1 cellular context compared by ENCODE assay signal in the genomic region with DNA sequence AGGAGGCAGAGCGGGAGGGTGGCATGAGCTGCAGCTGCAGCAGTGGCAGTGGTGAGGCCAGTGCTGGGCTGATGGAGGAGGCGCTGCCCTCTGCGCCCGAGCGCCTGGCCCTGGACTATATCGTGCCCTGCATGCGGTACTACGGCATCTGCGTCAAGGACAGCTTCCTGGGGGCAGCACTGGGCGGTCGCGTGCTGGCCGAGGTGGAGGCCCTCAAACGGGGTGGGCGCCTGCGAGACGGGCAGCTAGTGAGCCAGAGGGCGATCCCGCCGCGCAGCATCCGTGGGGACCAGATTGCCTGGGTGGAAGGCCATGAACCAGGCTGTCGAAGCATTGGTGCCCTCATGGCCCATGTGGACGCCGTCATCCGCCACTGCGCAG.
TF ChIP-seq lines count a peak whose summit lies in the region.

No MANE protein-coding gene starts in this region.

TF ChIP-seq in GM23338, 12 proteins besides CTCF, POLR2A, EP300 and RAD21 (continued from another document):
- TF ChIP-seq, protein P1, sequence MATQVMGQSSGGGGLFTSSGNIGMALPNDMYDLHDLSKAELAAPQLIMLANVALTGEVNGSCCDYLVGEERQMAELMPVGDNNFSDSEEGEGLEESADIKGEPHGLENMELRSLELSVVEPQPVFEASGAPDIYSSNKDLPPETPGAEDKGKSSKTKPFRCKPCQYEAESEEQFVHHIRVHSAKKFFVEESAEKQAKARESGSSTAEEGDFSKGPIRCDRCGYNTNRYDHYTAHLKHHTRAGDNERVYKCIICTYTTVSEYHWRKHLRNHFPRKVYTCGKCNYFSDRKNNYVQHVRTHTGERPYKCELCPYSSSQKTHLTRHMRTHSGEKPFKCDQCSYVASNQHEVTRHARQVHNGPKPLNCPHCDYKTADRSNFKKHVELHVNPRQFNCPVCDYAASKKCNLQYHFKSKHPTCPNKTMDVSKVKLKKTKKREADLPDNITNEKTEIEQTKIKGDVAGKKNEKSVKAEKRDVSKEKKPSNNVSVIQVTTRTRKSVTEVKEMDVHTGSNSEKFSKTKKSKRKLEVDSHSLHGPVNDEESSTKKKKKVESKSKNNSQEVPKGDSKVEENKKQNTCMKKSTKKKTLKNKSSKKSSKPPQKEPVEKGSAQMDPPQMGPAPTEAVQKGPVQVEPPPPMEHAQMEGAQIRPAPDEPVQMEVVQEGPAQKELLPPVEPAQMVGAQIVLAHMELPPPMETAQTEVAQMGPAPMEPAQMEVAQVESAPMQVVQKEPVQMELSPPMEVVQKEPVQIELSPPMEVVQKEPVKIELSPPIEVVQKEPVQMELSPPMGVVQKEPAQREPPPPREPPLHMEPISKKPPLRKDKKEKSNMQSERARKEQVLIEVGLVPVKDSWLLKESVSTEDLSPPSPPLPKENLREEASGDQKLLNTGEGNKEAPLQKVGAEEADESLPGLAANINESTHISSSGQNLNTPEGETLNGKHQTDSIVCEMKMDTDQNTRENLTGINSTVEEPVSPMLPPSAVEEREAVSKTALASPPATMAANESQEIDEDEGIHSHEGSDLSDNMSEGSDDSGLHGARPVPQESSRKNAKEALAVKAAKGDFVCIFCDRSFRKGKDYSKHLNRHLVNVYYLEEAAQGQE (IDR thresholded peaks at IDR 0.05; ENCODE audit: unreplicated experiment) = no peak
- TF ChIP-seq CREB1 (CRISPR knock-in tag; IDR thresholded peaks at IDR 0.05; ENCODE audit: low read depth) (no peak), EZH2 (IDR thresholded peaks at IDR 0.05; ENCODE audit: low read depth, unreplicated experiment) (no peak), JUNB (IDR thresholded peaks at IDR 0.05; ENCODE audit: unreplicated experiment) (no peak), ZNF331 (CRISPR knock-in tag; IDR thresholded peaks at IDR 0.05; ENCODE audit: low read depth) (no peak), POLR2AphosphoS5 (IDR thresholded peaks at IDR 0.05; ENCODE audit: low read depth) (no peak), EZH2phosphoT487 (IDR thresholded peaks at IDR 0.05; ENCODE audit: unreplicated experiment) (no peak), STAT1 (IDR thresholded peaks at IDR 0.05; ENCODE audit: unreplicated experiment) (no peak), NANOG (IDR thresholded peaks at IDR 0.05; ENCODE audit: borderline replicate concordance) (no peak)
- TF ChIP-seq, protein P2, sequence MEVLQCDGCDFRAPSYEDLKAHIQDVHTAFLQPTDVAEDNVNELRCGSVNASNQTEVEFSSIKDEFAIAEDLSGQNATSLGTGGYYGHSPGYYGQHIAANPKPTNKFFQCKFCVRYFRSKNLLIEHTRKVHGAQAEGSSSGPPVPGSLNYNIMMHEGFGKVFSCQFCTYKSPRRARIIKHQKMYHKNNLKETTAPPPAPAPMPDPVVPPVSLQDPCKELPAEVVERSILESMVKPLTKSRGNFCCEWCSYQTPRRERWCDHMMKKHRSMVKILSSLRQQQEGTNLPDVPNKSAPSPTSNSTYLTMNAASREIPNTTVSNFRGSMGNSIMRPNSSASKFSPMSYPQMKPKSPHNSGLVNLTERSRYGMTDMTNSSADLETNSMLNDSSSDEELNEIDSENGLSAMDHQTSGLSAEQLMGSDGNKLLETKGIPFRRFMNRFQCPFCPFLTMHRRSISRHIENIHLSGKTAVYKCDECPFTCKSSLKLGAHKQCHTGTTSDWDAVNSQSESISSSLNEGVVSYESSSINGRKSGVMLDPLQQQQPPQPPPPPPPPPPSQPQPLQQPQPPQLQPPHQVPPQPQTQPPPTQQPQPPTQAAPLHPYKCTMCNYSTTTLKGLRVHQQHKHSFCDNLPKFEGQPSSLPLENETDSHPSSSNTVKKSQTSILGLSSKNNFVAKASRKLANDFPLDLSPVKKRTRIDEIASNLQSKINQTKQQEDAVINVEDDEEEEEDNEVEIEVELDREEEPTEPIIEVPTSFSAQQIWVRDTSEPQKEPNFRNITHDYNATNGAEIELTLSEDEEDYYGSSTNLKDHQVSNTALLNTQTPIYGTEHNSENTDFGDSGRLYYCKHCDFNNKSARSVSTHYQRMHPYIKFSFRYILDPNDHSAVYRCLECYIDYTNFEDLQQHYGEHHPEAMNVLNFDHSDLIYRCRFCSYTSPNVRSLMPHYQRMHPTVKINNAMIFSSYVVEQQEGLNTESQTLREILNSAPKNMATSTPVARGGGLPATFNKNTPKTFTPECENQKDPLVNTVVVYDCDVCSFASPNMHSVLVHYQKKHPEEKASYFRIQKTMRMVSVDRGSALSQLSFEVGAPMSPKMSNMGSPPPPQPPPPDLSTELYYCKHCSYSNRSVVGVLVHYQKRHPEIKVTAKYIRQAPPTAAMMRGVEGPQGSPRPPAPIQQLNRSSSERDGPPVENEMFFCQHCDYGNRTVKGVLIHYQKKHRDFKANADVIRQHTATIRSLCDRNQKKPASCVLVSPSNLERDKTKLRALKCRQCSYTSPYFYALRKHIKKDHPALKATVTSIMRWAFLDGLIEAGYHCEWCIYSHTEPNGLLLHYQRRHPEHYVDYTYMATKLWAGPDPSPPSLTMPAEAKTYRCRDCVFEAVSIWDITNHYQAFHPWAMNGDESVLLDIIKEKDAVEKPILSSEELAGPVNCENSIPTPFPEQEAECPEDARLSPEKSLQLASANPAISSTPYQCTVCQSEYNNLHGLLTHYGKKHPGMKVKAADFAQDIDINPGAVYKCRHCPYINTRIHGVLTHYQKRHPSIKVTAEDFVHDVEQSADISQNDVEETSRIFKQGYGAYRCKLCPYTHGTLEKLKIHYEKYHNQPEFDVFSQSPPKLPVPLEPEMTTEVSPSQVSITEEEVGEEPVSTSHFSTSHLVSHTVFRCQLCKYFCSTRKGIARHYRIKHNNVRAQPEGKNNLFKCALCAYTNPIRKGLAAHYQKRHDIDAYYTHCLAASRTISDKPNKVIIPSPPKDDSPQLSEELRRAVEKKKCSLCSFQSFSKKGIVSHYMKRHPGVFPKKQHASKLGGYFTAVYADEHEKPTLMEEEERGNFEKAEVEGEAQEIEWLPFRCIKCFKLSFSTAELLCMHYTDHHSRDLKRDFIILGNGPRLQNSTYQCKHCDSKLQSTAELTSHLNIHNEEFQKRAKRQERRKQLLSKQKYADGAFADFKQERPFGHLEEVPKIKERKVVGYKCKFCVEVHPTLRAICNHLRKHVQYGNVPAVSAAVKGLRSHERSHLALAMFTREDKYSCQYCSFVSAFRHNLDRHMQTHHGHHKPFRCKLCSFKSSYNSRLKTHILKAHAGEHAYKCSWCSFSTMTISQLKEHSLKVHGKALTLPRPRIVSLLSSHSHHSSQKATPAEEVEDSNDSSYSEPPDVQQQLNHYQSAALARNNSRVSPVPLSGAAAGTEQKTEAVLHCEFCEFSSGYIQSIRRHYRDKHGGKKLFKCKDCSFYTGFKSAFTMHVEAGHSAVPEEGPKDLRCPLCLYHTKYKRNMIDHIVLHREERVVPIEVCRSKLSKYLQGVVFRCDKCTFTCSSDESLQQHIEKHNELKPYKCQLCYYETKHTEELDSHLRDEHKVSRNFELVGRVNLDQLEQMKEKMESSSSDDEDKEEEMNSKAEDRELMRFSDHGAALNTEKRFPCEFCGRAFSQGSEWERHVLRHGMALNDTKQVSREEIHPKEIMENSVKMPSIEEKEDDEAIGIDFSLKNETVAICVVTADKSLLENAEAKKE (CRISPR knock-in tag; IDR thresholded peaks at IDR 0.05) = no peak
- TF ChIP-seq, protein P3, sequence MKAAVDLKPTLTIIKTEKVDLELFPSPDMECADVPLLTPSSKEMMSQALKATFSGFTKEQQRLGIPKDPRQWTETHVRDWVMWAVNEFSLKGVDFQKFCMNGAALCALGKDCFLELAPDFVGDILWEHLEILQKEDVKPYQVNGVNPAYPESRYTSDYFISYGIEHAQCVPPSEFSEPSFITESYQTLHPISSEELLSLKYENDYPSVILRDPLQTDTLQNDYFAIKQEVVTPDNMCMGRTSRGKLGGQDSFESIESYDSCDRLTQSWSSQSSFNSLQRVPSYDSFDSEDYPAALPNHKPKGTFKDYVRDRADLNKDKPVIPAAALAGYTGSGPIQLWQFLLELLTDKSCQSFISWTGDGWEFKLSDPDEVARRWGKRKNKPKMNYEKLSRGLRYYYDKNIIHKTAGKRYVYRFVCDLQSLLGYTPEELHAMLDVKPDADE (IDR thresholded peaks at IDR 0.05) = no peak
